ENCODE assay signal across 17 cellular contexts in genomic region chr11:27469333-27469680, GRCh38. TPM values are rescaled to one million over a fixed set of nuclear protein-coding genes. Genes with fewer than 3 reads are reported as not detected.
DNase-seq lines count a peak whose midpoint lies in the region; ATAC-seq, FAIRE-seq and TF ChIP-seq lines count a peak whose summit lies in the region.
"Had no signal": no experiment of that assay in that cellular context is flagged by ENCODE, and none has a peak within 500 bp of the region (broad histone marks: within the 10 kb centered on the region; RNA-seq: fewer than 3 reads in every experiment).

No MANE protein-coding gene starts in this region.

- H3K36me3 Mint-ChIP-seq in chondrocyte (ENCODE audit: low read depth), result no peaks in the 10 kb centered on the region
- H3K36me3 Mint-ChIP-seq: naive thymus-derived CD8-positive, alpha-beta T cell had no signal

- intact Hi-C loops in IMR-90 (cut with micrococcal nuclease), result no loop called here

- H3K9me3 Mint-ChIP-seq in chondrocyte (ENCODE audit: low read depth), result no peaks in the 10 kb centered on the region
- H3K9me3 Mint-ChIP-seq: naive thymus-derived CD8-positive, alpha-beta T cell had no signal

- ATAC-seq in IMR-90 (ENCODE audit: low read depth) (no peak), omental fat pad (ENCODE audit: low FRiP score) (no peak)
- ATAC-seq: naive thymus-derived CD8-positive, alpha-beta T cell had no signal

- H3K9me3 ChIP-seq in IMR-90 (ENCODE audit: control insufficient read depth, insufficient read depth, low read length), result no peaks in the 10 kb centered on the region
- H3K9me3 ChIP-seq in liver (ENCODE audit: control insufficient read depth in 4 of 4, low read length in 3 of 4), result no peaks in the 10 kb centered on the region
- no peaks in the 10 kb centered on the region for H3K9me3 ChIP-seq in smooth muscle cell (replicated peaks; ENCODE audit: low read depth)
- H3K9me3 ChIP-seq: thyroid gland had no signal

- H2BK5ac ChIP-seq in IMR-90 (ENCODE audit: low read depth, low read length, poor library complexity, severe bottlenecking), result no peak overlapping the region

- no peak overlapping the region for H2AK9ac ChIP-seq in IMR-90 (replicated peaks; ENCODE audit: low read depth, low read length, poor library complexity)

- H4K91ac ChIP-seq in IMR-90 (ENCODE audit: insufficient read depth, low read depth, low read length), result no peak overlapping the region

- no peak overlapping the region for H3K4ac ChIP-seq in IMR-90 (ENCODE audit: low read depth, low read length)

- H3K4me1 Mint-ChIP-seq in chondrocyte (ENCODE audit: low read depth), result peaks cover 73% of the 10 kb centered on the region

- TF ChIP-seq POLR2A in IMR-90 (IDR thresholded peaks at IDR 0.05; ENCODE audit: low read depth, low read length), result no peak

- H3K4me2 ChIP-seq in IMR-90 (ENCODE audit: low read depth, low read length), result no peak overlapping the region
- H3K4me2 ChIP-seq in smooth muscle cell, result peak overlapping the region; percentile 96

- H3K36me3 ChIP-seq in IMR-90 (ENCODE audit: control insufficient read depth, insufficient read depth, low read length) (no peaks in the 10 kb centered on the region), liver (ENCODE audit: control insufficient read depth in 4 of 4, insufficient read depth in 3 of 4, low read depth in 1 of 4, low read length in 3 of 4) (no peaks in the 10 kb centered on the region), smooth muscle cell (ENCODE audit: low read depth) (no peaks in the 10 kb centered on the region)
- H3K36me3 ChIP-seq: thyroid gland had no signal

- no peak overlapping the region for H3K56ac ChIP-seq in IMR-90 (ENCODE audit: extremely low read depth, insufficient read depth, low read length)

- TF ChIP-seq RAD21 in IMR-90 (IDR thresholded peaks at IDR 0.05; ENCODE audit: low read length), result no peak
- TF ChIP-seq RAD21 in liver (IDR thresholded peaks at IDR 0.05), result no peak

- no peak overlapping the region for H3K18ac ChIP-seq in IMR-90 (ENCODE audit: low read depth, low read length)

- H3K4me3 ChIP-seq in IMR-90 (ENCODE audit: insufficient read depth, low read depth, low read length) (no peak overlapping the region), liver (ENCODE audit: low read depth in 1 of 3, low read length in 3 of 3) (peak overlapping the region; percentile 18 to 96 (median 81)), smooth muscle cell (peak overlapping the region; percentile 72)
- H3K4me3 ChIP-seq: thyroid gland had no signal

- no peaks in the 10 kb centered on the region for H4K20me1 ChIP-seq in IMR-90 (ENCODE audit: insufficient read depth, low read length)
- H4K20me1 ChIP-seq in smooth muscle cell (ENCODE audit: low read depth), result peaks cover 70% of the 10 kb centered on the region

- in situ Hi-C loops in IMR-90 (cut with MboI; ENCODE audit: low sequenced_read_pairs), result loop anchor here (5.0 kb wide), 1 partner anchor 107 kb away; the partner anchor contains the start of gene CCDC34

- H3K27me3 Mint-ChIP-seq in chondrocyte (ENCODE audit: low read depth), result no peaks in the 10 kb centered on the region

- H4K8ac ChIP-seq in IMR-90 (ENCODE audit: low read depth in 2 of 2, low read length in 2 of 2), result no peak overlapping the region

- no peak overlapping the region for H4K5ac ChIP-seq in IMR-90 (ENCODE audit: low read depth, low read length)

- no peaks in the 10 kb centered on the region for H3K9me1 ChIP-seq in IMR-90 (ENCODE audit: insufficient read depth, low read length)

- no peak overlapping the region for H2BK15ac ChIP-seq in IMR-90 (ENCODE audit: low read depth, low read length)

- FAIRE-seq in frontal cortex (lab: Jason Lieb, UNC), result no peak

- H3K27ac Mint-ChIP-seq in chondrocyte (ENCODE audit: unreplicated experiment), result peak overlapping the region; percentile 82
- H3K27ac Mint-ChIP-seq: CD8-positive, alpha-beta memory T cell; naive thymus-derived CD8-positive, alpha-beta T cell had no signal

- H3K27me3 ChIP-seq in IMR-90 (ENCODE audit: control insufficient read depth, insufficient read depth, low read length) (no peaks in the 10 kb centered on the region), liver (ENCODE audit: control insufficient read depth in 4 of 4, insufficient read depth in 4 of 4, low read length in 3 of 4) (no peaks in the 10 kb centered on the region), smooth muscle cell (ENCODE audit: low read depth) (no peaks in the 10 kb centered on the region)
- H3K27me3 ChIP-seq: thyroid gland had no signal

- peaks cover 17% of the 10 kb centered on the region for H3F3A ChIP-seq in smooth muscle cell (ENCODE audit: low read depth)

- H2AFZ ChIP-seq in IMR-90 (replicated peaks; ENCODE audit: low read length, poor library complexity) (no peak overlapping the region), smooth muscle cell (ENCODE audit: low read depth) (no peak overlapping the region)

- peaks cover 7% of the 10 kb centered on the region for H3K4me1 ChIP-seq in IMR-90 (ENCODE audit: control insufficient read depth, insufficient read depth, low read length)
- H3K4me1 ChIP-seq in liver (ENCODE audit: control insufficient read depth in 4 of 4, insufficient read depth in 4 of 4, low read length in 3 of 4), result peaks cover 2 to 51% (median 38%) of the 10 kb centered on the region in 4 donors
- peaks cover 47% of the 10 kb centered on the region for H3K4me1 ChIP-seq in smooth muscle cell (ENCODE audit: low read depth)

- no peak for DNase-seq in IMR-90
- no peak for DNase-seq in chondrocyte (ENCODE audit: low spot score)
- DNase-seq in smooth muscle cell (lab: John Stamatoyannopoulos, UW; ENCODE audit: unreplicated experiment), result no peak
- no peak for DNase-seq in T-helper 2 cell
- DNase-seq in frontal cortex (ENCODE audit: low spot score in 2 of 2), result no peak
- no peak for DNase-seq in NCI-H1417 treated with DMSO at 0.1 percent for 48 hours (lab: John Stamatoyannopoulos, UW)
- no peak for DNase-seq in omental fat pad (ENCODE audit: low spot score)
- DNase-seq: activated CD4-positive, CD25-positive, alpha-beta regulatory T cell treated with anti-CD3 and anti-CD28 coated beads, Interleukin-2, amount 50 U/mL, for 72 hours; activated naive CD4-positive, alpha-beta T cell; CD8-positive, alpha-beta memory T cell; effector CD4-positive, alpha-beta T cell; GOT3; hippocampal formation; Kasumi-1; naive thymus-derived CD8-positive, alpha-beta T cell; thyroid gland had no signal

- H2BK20ac ChIP-seq in IMR-90 (ENCODE audit: low read depth, low read length), result no peak overlapping the region

- CTCF ChIA-PET in IMR-90 (lab: Yijun Ruan, JAX), result no interaction called here

- dilution Hi-C loops in IMR-90 (cut with HindIII; ENCODE audit: low sequenced_read_pairs, unreplicated experiment), result no loop called here

- H3K14ac ChIP-seq in IMR-90 (replicated peaks; ENCODE audit: low read depth, low read length), result no peak overlapping the region

- H3K27ac ChIP-seq in IMR-90 (ENCODE audit: insufficient read depth, low read length), result no peak overlapping the region
- peak overlapping the region; percentile 70 to 75 for H3K27ac ChIP-seq in liver (ENCODE audit: low read depth in 1 of 2, low read length in 2 of 2)
- H3K27ac ChIP-seq in smooth muscle cell (ENCODE audit: low read depth), result peak overlapping the region; percentile 86

- H3K79me1 ChIP-seq in IMR-90 (ENCODE audit: low read depth in 1 of 2, low read length in 2 of 2), result peaks cover 18 to 20% of the 10 kb centered on the region in 2 experiments; a peak in 3 of 4 replicates

- H3K9ac ChIP-seq in IMR-90 (ENCODE audit: low read depth, low read length), result no peak overlapping the region
- H3K9ac ChIP-seq in liver (ENCODE audit: low read depth in 1 of 2, low read length in 2 of 2), result peak overlapping the region; percentile 35 to 59
- H3K9ac ChIP-seq in smooth muscle cell (ENCODE audit: low read depth), result peak overlapping the region; percentile 48

- peak overlapping the region; percentile 35; the same call in 1 of the 2 replicates for H3K23ac ChIP-seq in IMR-90 (ENCODE audit: low read depth, low read length)

- peak overlapping the region; percentile 74 for H3K4me3 Mint-ChIP-seq in chondrocyte (ENCODE audit: unreplicated experiment)

- TF ChIP-seq CTCF in IMR-90 (conservative IDR thresholded peaks at IDR 0.05; ENCODE audit: low read depth, low read length), result no peak
- TF ChIP-seq CTCF in chondrocyte (IDR thresholded peaks at IDR 0.05), result no peak
- TF ChIP-seq CTCF in liver (IDR thresholded peaks at IDR 0.05; ENCODE audit: low read depth, low read length, missing input control), result no peak
- TF ChIP-seq CTCF in smooth muscle cell (IDR thresholded peaks at IDR 0.05; ENCODE audit: borderline replicate concordance, insufficient read depth, poor library complexity, severe bottlenecking), result no peak
- TF ChIP-seq CTCF in omental fat pad (IDR thresholded peaks at IDR 0.05), result no peak

- BruUV-seq in IMR-90 (replicated peaks; lab: Mats Ljungman, UMichigan), result no TSS peak

- no CpG with 5 or more reads among the region's 3 CpGs for WGBS in IMR-90 (ENCODE audit: extremely low coverage in 2 of 2, insufficient read length in 1 of 2), 2 experiments
- 35% methylated on average over 3 of the region's 3 CpGs for WGBS in liver
- WGBS in smooth muscle cell (ENCODE audit: low lambda C conversion rate), result 75% methylated on average over 3 of the region's 3 CpGs

- H3K79me2 ChIP-seq in smooth muscle cell (ENCODE audit: low read depth), result peaks cover 72% of the 10 kb centered on the region

- no peak overlapping the region for H2AK5ac ChIP-seq in IMR-90 (ENCODE audit: low read depth, low read length)

- no peak overlapping the region for H2BK120ac ChIP-seq in IMR-90 (ENCODE audit: low read depth, low read length)

- POLR2A ChIA-PET in IMR-90 (lab: Charles Lee; ENCODE audit: unreplicated experiment), result no interaction called here

TF ChIP-seq in IMR-90, 13 proteins besides CTCF, POLR2A, EP300 and RAD21 (continues in another document):
- TF ChIP-seq CHD1 (IDR thresholded peaks at IDR 0.05; ENCODE audit: low read depth, low read length), result no peak

RNA-seq across cellular contexts. Expression of gene LGR4, which starts 3.3 kb away (rescaled TPM):
- total RNA-seq in IMR-90 (2012; rRNA removed) (6.8 and 8.1 TPM in 2 replicates), chondrocyte (34.2 to 69.6 TPM (median 36.2 TPM) in 3 replicates), liver (10 to 100 TPM; 64.7 to 95.3 TPM), smooth muscle cell (92.2 and 96.5 TPM in 2 replicates), frontal cortex (17.1 TPM), omental fat pad (10 to 100 TPM; 18.1 to 31.5 (median 26.1) TPM)
- polyA plus RNA-seq in IMR-90 (2012; rRNA removed) (2.2 and 2.9 TPM in 2 replicates), liver (10 to 100 TPM; 13.7 to 20.4 TPM), smooth muscle cell (21.4 and 35.9 TPM in 2 replicates)
- 0.85 and 0.88 TPM in 2 replicates for polyA plus RNA-seq in IMR-90 (2012; cell fraction: cytosol; rRNA removed)
- 2.3 and 9.8 TPM in 2 replicates for polyA plus RNA-seq in IMR-90 (2012; cell fraction: nucleus; rRNA removed; ENCODE audit: low replicate concordance)

RNA-seq across cellular contexts. Expression of gene LIN7C, which starts 37.3 kb away (rescaled TPM):
- total RNA-seq in IMR-90 (2012; rRNA removed), result 25.5 and 58.3 TPM in 2 replicates
- polyA plus RNA-seq in IMR-90 (2012; rRNA removed), result 7.4 and 12.2 TPM in 2 replicates
- polyA plus RNA-seq in IMR-90 (2012; cell fraction: cytosol; rRNA removed), result 2.7 and 4.2 TPM in 2 replicates
- polyA plus RNA-seq in IMR-90 (2012; cell fraction: nucleus; rRNA removed; ENCODE audit: low replicate concordance), result 2.0 and 6.9 TPM in 2 replicates
- total RNA-seq in chondrocyte, result 18.1 to 20.4 TPM (median 18.6 TPM) in 3 replicates
- total RNA-seq in liver, result 10 to 100 TPM; 37.7 to 43.7 TPM
- polyA plus RNA-seq in liver, result 10 to 100 TPM in 1 of 2 donors, 1 to 10 TPM in 1; 5.2 to 14.0 TPM
- 30.8 and 45.1 TPM in 2 replicates for total RNA-seq in smooth muscle cell
- 11.3 and 12.1 TPM in 2 replicates for polyA plus RNA-seq in smooth muscle cell
- total RNA-seq in frontal cortex, result 342 TPM
- 10 to 100 TPM; 26.5 to 37.7 (median 30.3) TPM for total RNA-seq in omental fat pad
